ENCODE assay signal across 9 cellular contexts in genomic region chr3:194930439-194931204, GRCh38.
DNase-seq lines count a peak whose midpoint lies in the region; ATAC-seq and TF ChIP-seq lines count a peak whose summit lies in the region.
"Had no signal": no experiment of that assay in that cellular context is flagged by ENCODE, and none has a peak within 500 bp of the region (broad histone marks: within the 10 kb centered on the region; RNA-seq: fewer than 3 reads in every experiment).

No MANE protein-coding gene starts in this region.

- no peak overlapping the region for H3K4me3 ChIP-seq in fibroblast of the aortic adventitia (ENCODE audit: low read depth, low read length)

- ATAC-seq in omental fat pad (ENCODE audit: low FRiP score) (peak; percentile 65), T-helper 17 cell (no peak), HG03571 (IDR thresholded peaks at IDR 0.05; ENCODE audit: unreplicated experiment) (no peak), HG03280 (IDR thresholded peaks at IDR 0.05; ENCODE audit: unreplicated experiment) (no peak)
- ATAC-seq: foreskin keratinocyte had no signal

- peaks cover 4% of the 10 kb centered on the region for H3K36me3 Mint-ChIP-seq in T-helper 17 cell (ENCODE audit: low read depth)

- no peaks in the 10 kb centered on the region for H3K9me3 ChIP-seq in T-helper 17 cell (ENCODE audit: control insufficient read depth, low read length, poor library complexity, severe bottlenecking)

- TF ChIP-seq CTCF in fibroblast of the aortic adventitia (IDR thresholded peaks at IDR 0.05; ENCODE audit: insufficient read depth, low read length): no peak
- TF ChIP-seq CTCF in omental fat pad (IDR thresholded peaks at IDR 0.05): no peak

- no peak overlapping the region for H3K27ac Mint-ChIP-seq in T-helper 17 cell

- in situ Hi-C loops in SK-MEL-5 (cut with HindIII; ENCODE audit: low pct_unique_long_range_greater_than_20kb, low sequenced_read_pairs): no loop called here

- no peaks in the 10 kb centered on the region for H3K4me1 Mint-ChIP-seq in T-helper 17 cell

- H3K27me3 Mint-ChIP-seq in T-helper 17 cell: peaks cover 50% of the 10 kb centered on the region

- no peak overlapping the region for H3K4me3 Mint-ChIP-seq in T-helper 17 cell

- DNase-seq in COLO829 (ENCODE audit: low spot score) (peak; percentile 87), SK-MEL-5 (ENCODE audit: low read depth, low spot score) (peak; percentile 18), fibroblast of the aortic adventitia (ENCODE audit: low read depth) (peak; percentile 80), omental fat pad (ENCODE audit: low spot score) (no peak), T-helper 17 cell (no peak)
- DNase-seq in stimulated activated CD4-positive, alpha-beta T cell treated with anti-CD3 and anti-CD28 coated beads, Interleukin-15, amount 100 ng/mL, for 24 hours: no peak

Comparison
In these comparisons a context has a peak if more than half of its experiments do, and no peak if none do; other contexts are left out.
1. DNase-seq: peak in COLO829 (single experiment), SK-MEL-5 (single experiment) and fibroblast of the aortic adventitia (single experiment); none in omental fat pad (single experiment), T-helper 17 cell (0 of 3) and stimulated activated CD4-positive, alpha-beta T cell treated with anti-CD3 and anti-CD28 coated beads, Interleukin-15, amount 100 ng/mL, for 24 hours (single experiment).